In genomic region chr10:21527634-21528451, GRCh38 we compare ENCODE assay signal across 8 cellular contexts. TPM values are rescaled to one million over a fixed set of nuclear protein-coding genes. Genes with fewer than 3 reads are reported as not detected.
DNase-seq lines count a peak whose midpoint lies in the region; TF ChIP-seq lines count a peak whose summit lies in the region.

No MANE protein-coding gene starts in this region.

- H3K4me3 ChIP-seq in endodermal cell (ENCODE audit: low read length) = peak overlapping the region; percentile 99

- H3K36me3 Mint-ChIP-seq in activated CD4-positive, alpha-beta T cell treated with anti-CD3 and anti-CD28 coated beads, Interleukin-2, amount 10 ng/mL, durations not matched to agents 24 days and 14 days (ENCODE audit: low read depth) = peaks cover 2% of the 10 kb centered on the region
- H3K36me3 Mint-ChIP-seq in endodermal cell (ENCODE audit: low read depth) (no peaks in the 10 kb centered on the region), nephron progenitor cell (ENCODE audit: low read depth) (no peaks in the 10 kb centered on the region)

- H3K4me1 Mint-ChIP-seq in activated CD4-positive, alpha-beta T cell treated with anti-CD3 and anti-CD28 coated beads, Interleukin-2, amount 10 ng/mL, durations not matched to agents 24 days and 14 days = peaks cover 28% of the 10 kb centered on the region
- peaks cover 39% of the 10 kb centered on the region for H3K4me1 Mint-ChIP-seq in endodermal cell
- H3K4me1 Mint-ChIP-seq in nephron progenitor cell = peaks cover 59% of the 10 kb centered on the region

- TF ChIP-seq CTCF in endodermal cell (conservative IDR thresholded peaks at IDR 0.05) = no peak
- no peak for TF ChIP-seq CTCF in nephron progenitor cell (IDR thresholded peaks at IDR 0.05)

- intact Hi-C loops in activated CD4-positive, alpha-beta T cell treated with anti-CD3 and anti-CD28 coated beads, Interleukin-2, amount 10 ng/mL, durations not matched to agents 24 days and 14 days (cut with micrococcal nuclease) = loop anchor here (1.0 to 10.0 kb wide), 4 partner anchors 10 to 907 kb away; partner anchors contain the start of gene BMI1

- H3K9me3 ChIP-seq in endodermal cell (ENCODE audit: control insufficient read depth, low read length) = no peaks in the 10 kb centered on the region

- H3K27me3 Mint-ChIP-seq in activated CD4-positive, alpha-beta T cell treated with anti-CD3 and anti-CD28 coated beads, Interleukin-2, amount 10 ng/mL, durations not matched to agents 24 days and 14 days = peaks cover 44% of the 10 kb centered on the region
- H3K27me3 Mint-ChIP-seq in endodermal cell (ENCODE audit: insufficient read depth) (no peaks in the 10 kb centered on the region), nephron progenitor cell (ENCODE audit: low read depth, poor library complexity) (no peaks in the 10 kb centered on the region)

- DNase-seq in activated CD4-positive, alpha-beta T cell treated with anti-CD3 and anti-CD28 coated beads, Interleukin-2, amount 10 ng/mL, durations not matched to agents 24 days and 14 days = no peak
- DNase-seq in activated CD4-positive, alpha-beta T cell treated with anti-CD3 and anti-CD28 coated beads for 1 hour = no peak
- peak; percentile 69 for DNase-seq in RKO (ENCODE audit: low spot score)
- DNase-seq in endodermal cell = peak; percentile 25
- no peak for DNase-seq in nephron progenitor cell
- no peak for DNase-seq in effector CD4-positive, alpha-beta T cell
- DNase-seq in NK-92 (lab: John Stamatoyannopoulos, UW; ENCODE audit: unreplicated experiment) = no peak
- DNase-seq in cerebellar nuclear complex (lab: John Stamatoyannopoulos, UW) = no peak

- WGBS in endodermal cell (ENCODE audit: insufficient coverage in 1 of 2, insufficient read length in 1 of 2), 2 experiments = 5 to 6% methylated on average over 8 to 18 of the region's 18 CpGs

- peak overlapping the region; percentile 96 for H3K27ac ChIP-seq in endodermal cell (ENCODE audit: low read depth, low read length)

- H3K4me3 Mint-ChIP-seq in activated CD4-positive, alpha-beta T cell treated with anti-CD3 and anti-CD28 coated beads, Interleukin-2, amount 10 ng/mL, durations not matched to agents 24 days and 14 days = peak overlapping the region; percentile 73
- H3K4me3 Mint-ChIP-seq in endodermal cell (peak overlapping the region; percentile 78), nephron progenitor cell (peak overlapping the region; percentile 92)

- no peaks in the 10 kb centered on the region for H3K9me3 Mint-ChIP-seq in activated CD4-positive, alpha-beta T cell treated with anti-CD3 and anti-CD28 coated beads, Interleukin-2, amount 10 ng/mL, durations not matched to agents 24 days and 14 days
- H3K9me3 Mint-ChIP-seq in endodermal cell = no peaks in the 10 kb centered on the region
- no peaks in the 10 kb centered on the region for H3K9me3 Mint-ChIP-seq in nephron progenitor cell

- peak overlapping the region; percentile 95 for H3K9ac ChIP-seq in endodermal cell (ENCODE audit: extremely low read depth, low read length, poor library complexity, severe bottlenecking)

- H3K27ac Mint-ChIP-seq in activated CD4-positive, alpha-beta T cell treated with anti-CD3 and anti-CD28 coated beads, Interleukin-2, amount 10 ng/mL, durations not matched to agents 24 days and 14 days = peak overlapping the region; percentile 41
- peak overlapping the region; percentile 94 for H3K27ac Mint-ChIP-seq in endodermal cell
- H3K27ac Mint-ChIP-seq in nephron progenitor cell = peak overlapping the region; percentile 99

- no peaks in the 10 kb centered on the region for H3K36me3 ChIP-seq in endodermal cell (ENCODE audit: control insufficient read depth, insufficient read depth, low read length)

- H3K27me3 ChIP-seq in endodermal cell (ENCODE audit: control insufficient read depth, insufficient read depth, low read length, poor library complexity, severe bottlenecking) = no peaks in the 10 kb centered on the region

- H3K4me1 ChIP-seq in endodermal cell (ENCODE audit: control insufficient read depth, insufficient read depth, low read length) = peaks cover 18% of the 10 kb centered on the region

RNA-seq across cellular contexts. Expression of gene SKIDA1, which starts 2.4 kb away (rescaled TPM):
- total RNA-seq in activated CD4-positive, alpha-beta T cell treated with anti-CD3 and anti-CD28 coated beads, Interleukin-2, amount 10 ng/mL, durations not matched to agents 24 days and 14 days = 0.02 and 0.16 TPM in 2 replicates
- total RNA-seq in endodermal cell = 10 to 100 TPM in 1 of 2 donors, 1 to 10 TPM in 1; 6.4 to 12.0 TPM
- polyA plus RNA-seq in endodermal cell (2013, experiment 1 of 2) = 33.0 TPM
- polyA plus RNA-seq in endodermal cell (2013, experiment 2 of 2) = 33.2 TPM

RNA-seq across cellular contexts. Expression of gene MLLT10, which starts 6.2 kb away (rescaled TPM):
- total RNA-seq in activated CD4-positive, alpha-beta T cell treated with anti-CD3 and anti-CD28 coated beads, Interleukin-2, amount 10 ng/mL, durations not matched to agents 24 days and 14 days = 40.2 and 42.0 TPM in 2 replicates
- total RNA-seq in endodermal cell = 10 to 100 TPM; 55.8 to 62.9 TPM
- 48.0 TPM for polyA plus RNA-seq in endodermal cell (2013, experiment 1 of 2)
- polyA plus RNA-seq in endodermal cell (2013, experiment 2 of 2) = 47.7 TPM

Comparison
In these comparisons a context has a peak if more than half of its experiments do, and no peak if none do; other contexts are left out.
1. DNase-seq: peak in RKO (single experiment) and endodermal cell (single experiment); none in activated CD4-positive, alpha-beta T cell treated with anti-CD3 and anti-CD28 coated beads, Interleukin-2, amount 10 ng/mL, durations not matched to agents 24 days and 14 days (single experiment), activated CD4-positive, alpha-beta T cell treated with anti-CD3 and anti-CD28 coated beads for 1 hour (single experiment), nephron progenitor cell (single experiment), effector CD4-positive, alpha-beta T cell (single experiment), NK-92 (single experiment) and cerebellar nuclear complex (0 of 2).
2. H3K27ac Mint-ChIP-seq: peak in every context shown above with its lines; median percentile 99 in nephron progenitor cell; 94 in endodermal cell; 41 in activated CD4-positive, alpha-beta T cell treated with anti-CD3 and anti-CD28 coated beads, Interleukin-2, amount 10 ng/mL, durations not matched to agents 24 days and 14 days.
3. Peak in every context shown above with its lines, with median percentiles within 50 percentile points of each other: H3K4me3 Mint-ChIP-seq.